In genomic region chr13:77751513-77752456, GRCh38 we compare ENCODE assay signal across 8 cellular contexts. TPM values are rescaled to one million over a fixed set of nuclear protein-coding genes. Genes with fewer than 3 reads are reported as not detected.
DNase-seq lines count a peak whose midpoint lies in the region; ATAC-seq, FAIRE-seq and TF ChIP-seq lines count a peak whose summit lies in the region.

No MANE protein-coding gene starts in this region.

- peak overlapping the region; percentile 28 for H3K27ac Mint-ChIP-seq in activated CD4-positive, alpha-beta T cell treated with anti-CD3 and anti-CD28 coated beads for 36 hours
- H3K27ac Mint-ChIP-seq in mesothelial cell of epicardium (no peak overlapping the region), type B pancreatic cell (no peak overlapping the region)

- H4K5ac ChIP-seq in H1 (ENCODE audit: insufficient read length, low read depth, low read length): no peak overlapping the region

- H3K18ac ChIP-seq in H1 (ENCODE audit: extremely low read depth, low read length): no peak overlapping the region

- H3K27ac ChIP-seq in H1 (ENCODE audit: low read depth, low read length): no peak overlapping the region

- no peak overlapping the region for H2AFZ ChIP-seq in H1 (ENCODE audit: low read length)

- intact Hi-C loops in activated CD4-positive, alpha-beta T cell treated with anti-CD3 and anti-CD28 coated beads for 36 hours (cut with DNase I, micrococcal nuclease): loop anchor here (1.0 to 10.0 kb wide), 7 partner anchors 53 to 423 kb away; no protein-coding TSS in a partner anchor

- TF ChIP-seq RAD21 in H1 (IDR thresholded peaks at IDR 0.05 in 1 of 2, conservative IDR thresholded peaks at IDR 0.05 in 1 of 2; ENCODE audit: low read depth in 2 of 2, low read length in 2 of 2): peak; percentile 83 to 85

- no peak overlapping the region for H2BK15ac ChIP-seq in H1 (ENCODE audit: low read length)

- H3K36me3 Mint-ChIP-seq in activated CD4-positive, alpha-beta T cell treated with anti-CD3 and anti-CD28 coated beads for 36 hours (ENCODE audit: low read depth): peaks cover 11% of the 10 kb centered on the region
- H3K36me3 Mint-ChIP-seq in mesothelial cell of epicardium (peaks cover 10% of the 10 kb centered on the region), type B pancreatic cell (peaks cover 14% of the 10 kb centered on the region)

- H2BK20ac ChIP-seq in H1 (ENCODE audit: low read length): no peak overlapping the region

- H3K56ac ChIP-seq in H1 (replicated peaks; ENCODE audit: insufficient read length, low read depth, low read length): no peak overlapping the region

- H3K4me2 ChIP-seq in H1 (ENCODE audit: insufficient read depth in 1 of 2, low read depth in 2 of 2, low read length in 2 of 2): no peak overlapping the region

- H3K4me3 Mint-ChIP-seq in activated CD4-positive, alpha-beta T cell treated with anti-CD3 and anti-CD28 coated beads for 36 hours: no peak overlapping the region
- H3K4me3 Mint-ChIP-seq in mesothelial cell of epicardium: no peak overlapping the region
- no peak overlapping the region for H3K4me3 Mint-ChIP-seq in type B pancreatic cell

- CTCF ChIA-PET in activated CD4-positive, alpha-beta T cell treated with anti-CD3 and anti-CD28 coated beads for 36 hours (lab: Charles Lee): interaction anchor here (0.7 to 6.9 kb wide), 9 partner anchors 9 to 187 kb away, joined by 3 to 64 read pairs (median 4); no protein-coding TSS in a partner anchor
- CTCF ChIA-PET in H1 (lab: Charles Lee; ENCODE audit: partially characterized antibody): interaction anchor here (0.6 to 7.3 kb wide), 30 partner anchors 9 to 1779 kb away, joined by 3 to 104 read pairs (median 4); partner anchors contain the start of gene SLAIN1

- H2BK120ac ChIP-seq in H1 (replicated peaks; ENCODE audit: low read depth, low read length): no peak overlapping the region

- H3K23ac ChIP-seq in H1 (ENCODE audit: insufficient read length): no peak overlapping the region

- H4K91ac ChIP-seq in H1 (replicated peaks; ENCODE audit: insufficient read length, low read length): no peak overlapping the region

- DNase-seq in BE2C (peak; percentile 44), GM18507 (ENCODE audit: extremely low spot score, insufficient read length, low read depth) (peak; percentile 28), NCI-H1694 (lab: John Stamatoyannopoulos, UW) (peak; percentile 78), H1 (ENCODE audit: low read depth in 1 of 2, low spot score in 2 of 2) (no peak), mesothelial cell of epicardium (ENCODE audit: low spot score in 2 of 2, unreplicated experiment in 2 of 2) (no peak), type B pancreatic cell (ENCODE audit: extremely low spot score, unreplicated experiment) (no peak)
- DNase-seq in activated CD4-positive, alpha-beta T cell treated with anti-CD3 and anti-CD28 coated beads for 36 hours: peak; percentile 60

- no peaks in the 10 kb centered on the region for H3K4me1 ChIP-seq in BE2C
- H3K4me1 ChIP-seq in H1 (replicated peaks in 1 of 4; ENCODE audit: control insufficient read depth in 3 of 4, insufficient read depth in 4 of 4, low read length in 3 of 4): peaks cover 0 to 2% (median 0%) of the 10 kb centered on the region in 4 experiments; a peak in 1 of 7 replicates

- peaks cover 18% of the 10 kb centered on the region for H3K4me1 Mint-ChIP-seq in activated CD4-positive, alpha-beta T cell treated with anti-CD3 and anti-CD28 coated beads for 36 hours
- H3K4me1 Mint-ChIP-seq in mesothelial cell of epicardium: peaks cover 2% of the 10 kb centered on the region
- H3K4me1 Mint-ChIP-seq in type B pancreatic cell (ENCODE audit: unreplicated experiment): peaks cover 6% of the 10 kb centered on the region

- peak overlapping the region; percentile 89; the same call in 1 of the 2 replicates for H4K8ac ChIP-seq in H1 (ENCODE audit: extremely low read depth, insufficient read depth, low read length)

- H3K4me3 ChIP-seq in BE2C (ENCODE audit: low read depth, low read length) (no peak overlapping the region), H1 (ENCODE audit: extremely low read depth in 1 of 4, insufficient read depth in 2 of 4, low read depth in 3 of 4, low read length in 4 of 4) (no peak overlapping the region)

- H3K27me3 ChIP-seq in BE2C (no peaks in the 10 kb centered on the region), H1 (replicated peaks in 1 of 4; ENCODE audit: control insufficient read depth in 3 of 4, extremely low read depth in 1 of 4, insufficient read depth in 3 of 4, low read length in 3 of 4) (no peaks in the 10 kb centered on the region)

- H2BK5ac ChIP-seq in H1 (ENCODE audit: low read depth, low read length): no peak overlapping the region

- H3K9me3 Mint-ChIP-seq in activated CD4-positive, alpha-beta T cell treated with anti-CD3 and anti-CD28 coated beads for 36 hours (ENCODE audit: low read depth): no peaks in the 10 kb centered on the region
- H3K9me3 Mint-ChIP-seq in mesothelial cell of epicardium (no peaks in the 10 kb centered on the region), type B pancreatic cell (no peaks in the 10 kb centered on the region)

- POLR2A ChIA-PET in activated CD4-positive, alpha-beta T cell treated with anti-CD3 and anti-CD28 coated beads for 36 hours (lab: Charles Lee): no interaction called here
- POLR2A ChIA-PET in H1 (lab: Charles Lee; ENCODE audit: partially characterized antibody): no interaction called here

- peak; percentile 95 for FAIRE-seq in GM18507 (lab: Jason Lieb, UNC)
- FAIRE-seq in H1 (lab: Jason Lieb, UNC): peak; percentile 88

- H3K23me2 ChIP-seq in H1 (ENCODE audit: low read depth, low read length): no peaks in the 10 kb centered on the region

- peaks cover 0 to 2% of the 10 kb centered on the region in 2 experiments for H4K20me1 ChIP-seq in H1 (replicated peaks in 1 of 2; ENCODE audit: control insufficient read depth in 1 of 2, insufficient read depth in 2 of 2, low read length in 2 of 2)

- no peaks in the 10 kb centered on the region; the same call in 1 of the 2 replicates for H3K79me1 ChIP-seq in H1 (ENCODE audit: low read depth, low read length)

- TF ChIP-seq POLR2A in H1 (IDR thresholded peaks at IDR 0.05; ENCODE audit: control extremely low read depth in 1 of 2, low read depth in 2 of 2, low read length in 2 of 2): no peak

- no peak overlapping the region for H2BK12ac ChIP-seq in H1 (ENCODE audit: low read depth, low read length)

- no peaks in the 10 kb centered on the region for H3K27me3 Mint-ChIP-seq in activated CD4-positive, alpha-beta T cell treated with anti-CD3 and anti-CD28 coated beads for 36 hours
- H3K27me3 Mint-ChIP-seq in mesothelial cell of epicardium (ENCODE audit: low read depth) (no peaks in the 10 kb centered on the region), type B pancreatic cell (no peaks in the 10 kb centered on the region)

- no peak for TF ChIP-seq EP300 in H1 (IDR thresholded peaks at IDR 0.05; ENCODE audit: borderline replicate concordance in 1 of 2, low read depth in 2 of 2, low read length in 2 of 2)

- H3K9ac ChIP-seq in H1 (replicated peaks in 1 of 4; ENCODE audit: extremely low read depth in 1 of 4, low read depth in 3 of 4, low read length in 3 of 4): no peak overlapping the region

- TF ChIP-seq CTCF in BE2C (IDR thresholded peaks at IDR 0.05; ENCODE audit: low read depth, low read length): peak; percentile 89
- peak in 2 of 3 experiments; percentile 63 to 78; a peak in 3 of 4 replicates for TF ChIP-seq CTCF in H1 (IDR thresholded peaks at IDR 0.05; ENCODE audit: control extremely low read depth in 1 of 3, insufficient read depth in 1 of 3, low read depth in 1 of 3, low read length in 3 of 3)
- TF ChIP-seq CTCF in mesothelial cell of epicardium (IDR thresholded peaks at IDR 0.05; ENCODE audit: unreplicated experiment): peak; percentile 73
- TF ChIP-seq CTCF in type B pancreatic cell (conservative IDR thresholded peaks at IDR 0.05): peak; percentile 89

- ATAC-seq in HG02943 (IDR thresholded peaks at IDR 0.05; ENCODE audit: low read depth, unreplicated experiment): peak; percentile 79
- ATAC-seq in activated CD4-positive, alpha-beta T cell treated with anti-CD3 and anti-CD28 coated beads for 36 hours: peak; percentile 90

- peaks cover 0 to 22% of the 10 kb centered on the region in 2 experiments; a peak in 2 of 4 replicates for H3K79me2 ChIP-seq in H1 (ENCODE audit: control insufficient read depth in 1 of 2, insufficient read depth in 2 of 2, low read length in 2 of 2)

- no peak overlapping the region for H3K4ac ChIP-seq in H1 (replicated peaks; ENCODE audit: insufficient read length, low read depth, low read length)

- H2AK5ac ChIP-seq in H1 (ENCODE audit: low read depth, low read length): no peak overlapping the region

- H3K36me3 ChIP-seq in BE2C: no peaks in the 10 kb centered on the region
- peaks cover 0 to 27% (median 14%) of the 10 kb centered on the region in 4 experiments; a peak in 5 of 8 replicates for H3K36me3 ChIP-seq in H1 (ENCODE audit: control insufficient read depth in 2 of 4, insufficient read depth in 4 of 4, low read length in 3 of 4)

- H3K9me3 ChIP-seq in BE2C: no peaks in the 10 kb centered on the region
- H3K9me3 ChIP-seq in H1 (ENCODE audit: insufficient read depth in 2 of 2, low read depth in 1 of 2, low read length in 1 of 2): no peaks in the 10 kb centered on the region

- H3K14ac ChIP-seq in H1 (ENCODE audit: insufficient read length): no peak overlapping the region

- WGBS in H1 (ENCODE audit: extremely low coverage in 1 of 2, insufficient coverage in 1 of 2, insufficient read length in 1 of 2, insufficient replicate concordance in 2 of 2, low coverage in 1 of 2, low lambda C conversion rate in 2 of 2, missing lambda C conversion rate in 1 of 2), 2 experiments: 73% methylated on average over 5 of the region's 5 CpGs; no CpG with 5 or more reads in 1 of the 2 experiments

RNA-seq across cellular contexts. Expression of gene SLAIN1, which starts 54.3 kb away (rescaled TPM):
- 8.4 TPM for polyA plus RNA-seq in BE2C (2012; ENCODE audit: insufficient read depth, insufficient read length, low read depth)
- 10 to 100 TPM; 26.7 to 39.8 TPM for total RNA-seq in activated CD4-positive, alpha-beta T cell treated with anti-CD3 and anti-CD28 coated beads for 36 hours
- 37.0 and 37.7 TPM in 2 replicates for total RNA-seq in H1 (2021; fragmentation: NEBNext Ultra II Directional; extraction: Animal tissue kit (Norgen Biotek cat#: 25700))
- 19.3 and 35.0 TPM in 2 replicates for polyA plus RNA-seq in H1 (2011; rRNA removed)
- polyA plus RNA-seq in H1 (2011; cell fraction: cytosol; rRNA removed): 27.2 TPM
- polyA plus RNA-seq in H1 (2011; cell fraction: nucleus; rRNA removed): 19.7 TPM
- polyA plus RNA-seq in H1 (2012, experiment 1 of 2): 24.8 to 30.1 TPM (median 27.7 TPM) in 4 replicates
- polyA plus RNA-seq in H1 (2012, experiment 2 of 2): 14.9 TPM
- polyA plus RNA-seq in H1 (2013, experiment 1 of 2): 39.4 TPM
- polyA plus RNA-seq in H1 (2013, experiment 2 of 2): 37.6 TPM
- polyA minus RNA-seq in H1 (2011; rRNA and poly(A)+ RNA removed): 66.5 and 85.6 TPM in 2 replicates
- polyA minus RNA-seq in H1 (2011; cell fraction: cytosol; rRNA and poly(A)+ RNA removed): 19.5 TPM
- 96.4 TPM for polyA minus RNA-seq in H1 (2011; cell fraction: nucleus; rRNA and poly(A)+ RNA removed)
- total RNA-seq in mesothelial cell of epicardium: 32.8 to 33.4 TPM (median 32.9 TPM) in 3 replicates
- 22.4 and 27.7 TPM in 2 replicates for total RNA-seq in type B pancreatic cell (ENCODE audit: low replicate concordance)

Comparison
In these comparisons a context has a peak if more than half of its experiments do, and no peak if none do; other contexts are left out.
1. DNase-seq: peak in BE2C (single experiment), GM18507 (single experiment), NCI-H1694 (single experiment) and activated CD4-positive, alpha-beta T cell treated with anti-CD3 and anti-CD28 coated beads for 36 hours (single experiment); none in H1 (0 of 2), mesothelial cell of epicardium (0 of 2) and type B pancreatic cell (single experiment).
2. Peak in every context shown above with its lines, with median percentiles within 50 percentile points of each other: CTCF ChIP-seq.